1 cellular context compared by ENCODE assay signal in genomic region chr22:19066531-19067271, GRCh38.
TF ChIP-seq lines count a peak whose summit lies in the region.

No MANE protein-coding gene starts in this region.

TF ChIP-seq in K562, 482 proteins besides CTCF, POLR2A, EP300 and RAD21 (continued from another document):
- TF ChIP-seq ID3 (CRISPR knock-in tag; IDR thresholded peaks at IDR 0.05) (no peak), ID3 (tag; IDR thresholded peaks at IDR 0.05) (0 out of 2 replicates have a peak, but pooled peaks have one; percentile 67), ZNF512 (tag; IDR thresholded peaks at IDR 0.05) (no peak), ZNF740 (CRISPR knock-in tag; IDR thresholded peaks at IDR 0.05) (peak; percentile 69), ZNF740 (tag; IDR thresholded peaks at IDR 0.05) (no peak), SRSF1 (IDR thresholded peaks at IDR 0.05; ENCODE audit: low read depth, low read length) (no peak), ZNF143 (CRISPR knock-in tag; IDR thresholded peaks at IDR 0.05) (no peak), PREB (CRISPR knock-in tag; IDR thresholded peaks at IDR 0.05) (no peak), SIN3B (IDR thresholded peaks at IDR 0.05; ENCODE audit: low read depth) (no peak), ZNF77 (CRISPR knock-in tag; IDR thresholded peaks at IDR 0.05) (no peak), STAG1 (CRISPR knock-in tag; IDR thresholded peaks at IDR 0.05; ENCODE audit: borderline replicate concordance) (peak; percentile 7; the same call in 1 of the 2 replicates), FOXP1 (CRISPR knock-in tag; IDR thresholded peaks at IDR 0.05) (0 out of 2 replicates have a peak, but pooled peaks have one; percentile 15), HMG20A (CRISPR knock-in tag; conservative IDR thresholded peaks at IDR 0.05) (no peak), RFX7 (CRISPR knock-in tag; IDR thresholded peaks at IDR 0.05) (no peak)
